8 cellular contexts compared by ENCODE assay signal in genomic region chr20:56628015-56628872, GRCh38. TPM values are rescaled to one million over a fixed set of nuclear protein-coding genes. Genes with fewer than 3 reads are reported as not detected.
DNase-seq lines count a peak whose midpoint lies in the region; ATAC-seq lines count a peak whose summit lies in the region.

No MANE protein-coding gene starts in this region.

- peaks cover 0 to 6% (median 4%) of the 10 kb centered on the region in 3 donors for H3K4me1 Mint-ChIP-seq in IgD-negative memory B cell
- peaks cover 26% of the 10 kb centered on the region for H3K4me1 Mint-ChIP-seq in dendritic cell treated with granulocyte-macrophage colony-stimulating factor and Interleukin-4, amounts not matched to agents 40 ng/mL and 50 ng/mL, for 4 days (ENCODE audit: low read depth)

- peaks cover 56% of the 10 kb centered on the region for H3K27me3 Mint-ChIP-seq in IgD-negative memory B cell
- peaks cover 97% of the 10 kb centered on the region for H3K27me3 Mint-ChIP-seq in dendritic cell treated with granulocyte-macrophage colony-stimulating factor and Interleukin-4, amounts not matched to agents 40 ng/mL and 50 ng/mL, for 4 days

- intact Hi-C loops in dendritic cell treated with granulocyte-macrophage colony-stimulating factor and Interleukin-4, amounts not matched to agents 40 ng/mL and 50 ng/mL, for 4 days (cut with micrococcal nuclease) = no loop called here

- H3K36me3 Mint-ChIP-seq in IgD-negative memory B cell = no peaks in the 10 kb centered on the region
- no peaks in the 10 kb centered on the region for H3K36me3 Mint-ChIP-seq in dendritic cell treated with granulocyte-macrophage colony-stimulating factor and Interleukin-4, amounts not matched to agents 40 ng/mL and 50 ng/mL, for 4 days (ENCODE audit: low read depth)

- H3K4me3 ChIP-seq in mucosa of stomach (ENCODE audit: low read length) = peak overlapping the region; percentile 22

- ATAC-seq in GM18868 (IDR thresholded peaks at IDR 0.05; ENCODE audit: unreplicated experiment) = no peak

- no peaks in the 10 kb centered on the region for H3K9me3 Mint-ChIP-seq in IgD-negative memory B cell
- no peaks in the 10 kb centered on the region for H3K9me3 Mint-ChIP-seq in dendritic cell treated with granulocyte-macrophage colony-stimulating factor and Interleukin-4, amounts not matched to agents 40 ng/mL and 50 ng/mL, for 4 days

- H3K9ac ChIP-seq in mucosa of stomach (ENCODE audit: low read length) = no peak overlapping the region

- no peaks in the 10 kb centered on the region for H3K36me3 ChIP-seq in mucosa of stomach (ENCODE audit: control insufficient read depth, insufficient read depth, low read length)

- H3K4me3 Mint-ChIP-seq in IgD-negative memory B cell = peak overlapping the region in 3 of 4 donors; percentile 41 to 51 (median 45)
- peak overlapping the region; percentile 70 for H3K4me3 Mint-ChIP-seq in dendritic cell treated with granulocyte-macrophage colony-stimulating factor and Interleukin-4, amounts not matched to agents 40 ng/mL and 50 ng/mL, for 4 days

- H3K27ac Mint-ChIP-seq in IgD-negative memory B cell = no peak overlapping the region
- no peak overlapping the region for H3K27ac Mint-ChIP-seq in dendritic cell treated with granulocyte-macrophage colony-stimulating factor and Interleukin-4, amounts not matched to agents 40 ng/mL and 50 ng/mL, for 4 days

- H3K4me1 ChIP-seq in mucosa of stomach (ENCODE audit: control insufficient read depth, insufficient read depth, low read length) = peaks cover 29% of the 10 kb centered on the region

- DNase-seq in AG20443 (ENCODE audit: low spot score) = peak; percentile 71
- DNase-seq in NCI-H1436 (lab: John Stamatoyannopoulos, UW) = no peak
- no peak for DNase-seq in DMS53 (lab: John Stamatoyannopoulos, UW)
- no peak for DNase-seq in SKM-1 (lab: John Stamatoyannopoulos, UW; ENCODE audit: unreplicated experiment)

- H3K9me3 ChIP-seq in mucosa of stomach (ENCODE audit: control insufficient read depth, low read length) = no peaks in the 10 kb centered on the region

- peaks cover 84% of the 10 kb centered on the region for H3K27me3 ChIP-seq in mucosa of stomach (ENCODE audit: control insufficient read depth, insufficient read depth, low read length)

RNA-seq across cellular contexts. Expression of gene TFAP2C, which starts 0.9 kb away (rescaled TPM):
- not detected for polyA plus RNA-seq in IgD-negative memory B cell
